ENCODE assay signal across 8 cellular contexts in genomic region chr12:114684098-114684869, GRCh38. TPM values are rescaled to one million over a fixed set of nuclear protein-coding genes. Genes with fewer than 3 reads are reported as not detected.
DNase-seq lines count a peak whose midpoint lies in the region; ATAC-seq and TF ChIP-seq lines count a peak whose summit lies in the region.

Gene TBX3, minus strand, starts transcription at chr12:114684175. Its CDS starts 975 bp downstream, at chr12:114683200.

- no peaks in the 10 kb centered on the region for H3K9me3 ChIP-seq in gastrocnemius medialis
- H3K9me3 ChIP-seq in MM.1S (replicated peaks; ENCODE audit: insufficient read depth, low read length): no peaks in the 10 kb centered on the region

- peaks cover 3 to 23% (median 15%) of the 10 kb centered on the region in 3 donors for H3K27me3 ChIP-seq in gastrocnemius medialis
- no peaks in the 10 kb centered on the region for H3K27me3 ChIP-seq in MM.1S (replicated peaks; ENCODE audit: insufficient read depth, low read length)

- H3K27ac Mint-ChIP-seq in central memory CD8-positive, alpha-beta T cell (ENCODE audit: low read depth): no peak within 1 kb of the TSS

- intact Hi-C loops in gastrocnemius medialis (cut with DNase I; ENCODE audit: low total_unique reads): loop anchor here (1.0 to 10.0 kb wide), 5 partner anchors 15 to 771 kb away; no protein-coding TSS in a partner anchor

- H3K9me2 ChIP-seq in MM.1S (replicated peaks; ENCODE audit: insufficient read depth, low read length): no peaks in the 10 kb centered on the region

- H3K4me3 ChIP-seq in gastrocnemius medialis (peak within 1 kb of the TSS; percentile 65 to 88 (median 76)), MM.1S (ENCODE audit: low read length) (no peak within 1 kb of the TSS)

- TF ChIP-seq POLR2A in gastrocnemius medialis (IDR thresholded peaks at IDR 0.05): peak; percentile 94 to 99

- no peaks in the 10 kb centered on the region for H3K79me2 ChIP-seq in MM.1S (ENCODE audit: low read length)

- H3K4me3 Mint-ChIP-seq in central memory CD8-positive, alpha-beta T cell: peak within 1 kb of the TSS; percentile 74

- H3K9me3 Mint-ChIP-seq in central memory CD8-positive, alpha-beta T cell: no peaks in the 10 kb centered on the region

- H3F3A ChIP-seq in MM.1S (ENCODE audit: insufficient read depth, low read length): no peaks in the 10 kb centered on the region

- H3K27ac ChIP-seq in gastrocnemius medialis (peak within 1 kb of the TSS; percentile 85 to 97 (median 94)), MM.1S (ENCODE audit: low read length) (no peak within 1 kb of the TSS)

- in situ Hi-C loops in G401 (cut with HindIII; ENCODE audit: low sequenced_read_pairs) (no loop called here), gastrocnemius medialis (cut with MboI; ENCODE audit: low sequenced_read_pairs in 4 of 4) (loop anchor here in 1 of 4 donors (25.0 kb wide), 1 partner anchor 653 kb away; no protein-coding TSS in a partner anchor)

- peaks cover 16% of the 10 kb centered on the region for H3K4me1 Mint-ChIP-seq in central memory CD8-positive, alpha-beta T cell

- H3K4me1 ChIP-seq in gastrocnemius medialis (peaks cover 12 to 15% of the 10 kb centered on the region in 2 donors), MM.1S (ENCODE audit: low read length) (no peaks in the 10 kb centered on the region)

- no peak within 1 kb of the TSS for H3K9ac ChIP-seq in MM.1S (ENCODE audit: low read length)

- peak; percentile 39 to 72 (median 67) for TF ChIP-seq CTCF in gastrocnemius medialis (IDR thresholded peaks at IDR 0.05 in 4 of 5, conservative IDR thresholded peaks at IDR 0.05 in 1 of 5)
- no peak for TF ChIP-seq CTCF in MM.1S (IDR thresholded peaks at IDR 0.05; ENCODE audit: low read length)

- no peak within 1 kb of the TSS for H2AFZ ChIP-seq in MM.1S (ENCODE audit: low read length)

- H3K4me2 ChIP-seq in MM.1S (ENCODE audit: low read depth, low read length): no peak within 1 kb of the TSS

- H3K36me3 Mint-ChIP-seq in central memory CD8-positive, alpha-beta T cell (ENCODE audit: insufficient read depth): peaks cover 6% of the 10 kb centered on the region

- H3K27me3 Mint-ChIP-seq in central memory CD8-positive, alpha-beta T cell: peaks cover 98% of the 10 kb centered on the region

- H4K20me1 ChIP-seq in MM.1S (ENCODE audit: insufficient read depth, low read length): no peaks in the 10 kb centered on the region

- peaks cover 0 to 8% of the 10 kb centered on the region in 2 donors for H3K36me3 ChIP-seq in gastrocnemius medialis
- no peaks in the 10 kb centered on the region for H3K36me3 ChIP-seq in MM.1S (replicated peaks; ENCODE audit: insufficient read depth, low read length)

- ATAC-seq in central memory CD8-positive, alpha-beta T cell (replicated peaks; ENCODE audit: extremely low read depth, poor library complexity, severe bottlenecking): no peak
- ATAC-seq in gastrocnemius medialis: peak; percentile 91 to 92
- ATAC-seq in GM21619 (IDR thresholded peaks at IDR 0.05; ENCODE audit: unreplicated experiment): no peak

- DNase-seq in G401 (ENCODE audit: low spot score) (peak; percentile 39), NCI-H1092 (lab: John Stamatoyannopoulos, UW) (peak; percentile 98), T-helper 2 cell (peak in 3 of 5 experiments; percentile 3 to 78 (median 8)), iPS-NIHi11 (ENCODE audit: low spot score) (peak; percentile 80), gastrocnemius medialis (peak; percentile 96 to 98), MM.1S (no peak)
- no peak for DNase-seq in central memory CD8-positive, alpha-beta T cell (ENCODE audit: low spot score in 2 of 2)

RNA-seq across cellular contexts. Expression of gene TBX3, which starts in this region (rescaled TPM):
- total RNA-seq in G401 (2014; rRNA removed; shearing (Covaris generic)): not detected in 2 replicates
- 10 to 100 TPM in 3 of 4 donors, 1 to 10 TPM in 1; 7.5 to 16.7 (median 11.9) TPM for total RNA-seq in gastrocnemius medialis

Comparison
In these comparisons a context has a peak if more than half of its experiments do, and no peak if none do; other contexts are left out.
1. Peak in DNase-seq in G401; RNA of the gene not detected or under 1 TPM.
2. DNase-seq: peak in NCI-H1092 (single experiment), T-helper 2 cell (3 of 5), iPS-NIHi11 (single experiment) and gastrocnemius medialis (2 of 2); none in central memory CD8-positive, alpha-beta T cell (0 of 2) and MM.1S (single experiment).
3. ATAC-seq: peak in gastrocnemius medialis (2 of 2); none in central memory CD8-positive, alpha-beta T cell (single experiment) and GM21619 (single experiment).